8 cellular contexts compared by ENCODE assay signal in the genomic region with DNA sequence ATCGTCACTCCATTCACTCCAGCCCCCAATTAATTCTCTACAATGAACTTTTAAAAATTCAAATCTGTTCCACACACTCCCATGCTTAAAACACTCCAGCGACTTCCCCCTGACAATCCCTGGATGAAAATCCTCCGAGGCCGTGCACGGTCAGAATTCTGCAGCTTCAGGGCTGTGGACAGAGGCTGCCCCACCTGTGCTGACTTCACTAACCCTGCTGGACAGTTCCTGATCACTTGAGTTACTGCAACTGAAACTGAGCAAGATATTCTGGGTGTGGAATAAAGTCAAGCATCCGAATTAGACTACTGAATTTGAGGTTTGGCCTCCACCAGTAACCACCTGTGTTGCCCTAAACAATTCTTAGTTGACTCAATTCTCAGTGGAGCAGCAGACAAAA. TPM values are rescaled to one million over a fixed set of nuclear protein-coding genes. Genes with fewer than 3 reads are reported as not detected.
DNase-seq lines count a peak whose midpoint lies in the region; ATAC-seq and TF ChIP-seq lines count a peak whose summit lies in the region.
"Had no signal": no experiment of that assay in that cellular context is flagged by ENCODE, and none has a peak within 500 bp of the region (broad histone marks: within the 10 kb centered on the region; RNA-seq: fewer than 3 reads in every experiment).

No MANE protein-coding gene starts in this region.

- DNase-seq in GM23248 (peak; percentile 56), SJCRH30 (no peak), epithelial cell of proximal tubule (ENCODE audit: low read depth) (no peak), gastrocnemius medialis (no peak), HAP-1 (ENCODE audit: low spot score in 2 of 2) (no peak), SHP77 (lab: John Stamatoyannopoulos, UW) (no peak)
- DNase-seq: cortex of kidney had no signal

- H3K4me1 ChIP-seq in GM23248 (ENCODE audit: insufficient read depth) (peaks cover 8% of the 10 kb centered on the region), SJCRH30 (0 out of 2 replicates have a peak, but pooled peaks cover 7% of the 10 kb centered on the region), gastrocnemius medialis (peaks cover 27 to 28% of the 10 kb centered on the region in 2 donors), HAP-1 (peaks cover 9% of the 10 kb centered on the region)

- no peaks in the 10 kb centered on the region for H3K27me3 ChIP-seq in GM23248 (replicated peaks; ENCODE audit: insufficient read depth)
- no peaks in the 10 kb centered on the region for H3K27me3 ChIP-seq in SJCRH30
- no peaks in the 10 kb centered on the region for H3K27me3 ChIP-seq in gastrocnemius medialis
- no peaks in the 10 kb centered on the region for H3K27me3 ChIP-seq in HAP-1 (ENCODE audit: low read depth)

- no peaks in the 10 kb centered on the region; the same call in 1 of the 2 replicates for H3F3A ChIP-seq in GM23248 (ENCODE audit: insufficient read depth)

- peak overlapping the region; percentile 98 for H2AFZ ChIP-seq in GM23248

- H3K9me3 ChIP-seq in GM23248 (ENCODE audit: low read depth) (no peaks in the 10 kb centered on the region), SJCRH30 (replicated peaks) (no peaks in the 10 kb centered on the region), gastrocnemius medialis (no peaks in the 10 kb centered on the region), HAP-1 (no peaks in the 10 kb centered on the region)

- H3K9ac ChIP-seq in GM23248: no peak overlapping the region

- no peaks in the 10 kb centered on the region; the same call in 1 of the 2 replicates for H4K20me1 ChIP-seq in GM23248 (ENCODE audit: insufficient read depth)

- TF ChIP-seq POLR2A in gastrocnemius medialis (IDR thresholded peaks at IDR 0.05): no peak

- intact Hi-C loops in gastrocnemius medialis (cut with DNase I; ENCODE audit: low total_unique reads): loop anchor here (2.0 to 5.0 kb wide), 4 partner anchors 35 to 105 kb away; no protein-coding TSS in a partner anchor

- H3K36me3 ChIP-seq in GM23248 (ENCODE audit: low read depth) (no peaks in the 10 kb centered on the region), SJCRH30 (no peaks in the 10 kb centered on the region), gastrocnemius medialis (no peaks in the 10 kb centered on the region), HAP-1 (replicated peaks) (no peaks in the 10 kb centered on the region; the same call in 1 of the 2 replicates)

- in situ Hi-C loops in GM23248 (cut with MboI): no loop called here
- in situ Hi-C loops in gastrocnemius medialis (cut with MboI; ENCODE audit: low sequenced_read_pairs in 4 of 4): loop anchor here in 1 of 4 donors (10.0 kb wide), 1 partner anchor 103 kb away; no protein-coding TSS in a partner anchor
- in situ Hi-C loops in HAP-1 (cut with MboI; ENCODE audit: low sequenced_read_pairs): no loop called here

- 23 to 24% methylated on average over 6 of the region's 6 CpGs for WGBS in GM23248 (ENCODE audit: low coverage in 1 of 2, low lambda C conversion rate in 2 of 2, missing lambda C conversion rate in 2 of 2), 2 experiments

- H3K27ac ChIP-seq in GM23248 (no peak overlapping the region), SJCRH30 (no peak overlapping the region), gastrocnemius medialis (peak overlapping the region; percentile 91 to 97 (median 94))

- H3K79me2 ChIP-seq in GM23248 (ENCODE audit: insufficient read depth): peaks cover 38% of the 10 kb centered on the region

- TF ChIP-seq CTCF in epithelial cell of proximal tubule (conservative IDR thresholded peaks at IDR 0.05; ENCODE audit: low read depth, low read length) (no peak), gastrocnemius medialis (IDR thresholded peaks at IDR 0.05 in 4 of 5, conservative IDR thresholded peaks at IDR 0.05 in 1 of 5) (peak in 1 of 5 experiments; percentile 15)

- H3K4me2 ChIP-seq in GM23248 (ENCODE audit: unreplicated experiment): peak overlapping the region; percentile 96

- no peak for ATAC-seq in gastrocnemius medialis
- ATAC-seq in GM19328 (IDR thresholded peaks at IDR 0.05; ENCODE audit: unreplicated experiment): no peak

- no peaks in the 10 kb centered on the region for H3K9me2 ChIP-seq in GM23248 (ENCODE audit: insufficient read depth)

- H3K4me3 ChIP-seq in GM23248: peak overlapping the region; percentile 97
- peak overlapping the region; percentile 96; the same call in 1 of the 2 replicates for H3K4me3 ChIP-seq in SJCRH30
- H3K4me3 ChIP-seq in epithelial cell of proximal tubule (ENCODE audit: low read depth, low read length): peak overlapping the region; percentile 98
- H3K4me3 ChIP-seq in gastrocnemius medialis: peak overlapping the region in 1 of 4 donors; percentile 93
- no peak overlapping the region for H3K4me3 ChIP-seq in HAP-1

RNA-seq across cellular contexts. Expression of a gene that starts 1.0 kb away (rescaled TPM):
- 115 and 124 TPM in 2 replicates for total RNA-seq in GM23248 (2014; rRNA removed; shearing (Covaris generic))
- 90.6 and 90.8 TPM in 2 replicates for polyA plus RNA-seq in GM23248 (2016; fragmentation: Nextera tagmentation; extraction: Ambion mirVana)
- 60.2 and 60.5 TPM in 2 replicates for total RNA-seq in SJCRH30 (2014; rRNA removed; shearing (Covaris generic))
- total RNA-seq in epithelial cell of proximal tubule (77.5 and 110 TPM in 2 replicates), gastrocnemius medialis (100 to 1,000 TPM; 121 to 241 (median 165) TPM)

Comparison
In these comparisons a context has a peak if more than half of its experiments do, and no peak if none do; other contexts are left out.
1. H3K27ac ChIP-seq: peak in gastrocnemius medialis (4 of 4); none in GM23248 (single experiment) and SJCRH30 (single experiment).